Comparison of ENCODE assay signal across 1 cellular context in the genomic region with DNA sequence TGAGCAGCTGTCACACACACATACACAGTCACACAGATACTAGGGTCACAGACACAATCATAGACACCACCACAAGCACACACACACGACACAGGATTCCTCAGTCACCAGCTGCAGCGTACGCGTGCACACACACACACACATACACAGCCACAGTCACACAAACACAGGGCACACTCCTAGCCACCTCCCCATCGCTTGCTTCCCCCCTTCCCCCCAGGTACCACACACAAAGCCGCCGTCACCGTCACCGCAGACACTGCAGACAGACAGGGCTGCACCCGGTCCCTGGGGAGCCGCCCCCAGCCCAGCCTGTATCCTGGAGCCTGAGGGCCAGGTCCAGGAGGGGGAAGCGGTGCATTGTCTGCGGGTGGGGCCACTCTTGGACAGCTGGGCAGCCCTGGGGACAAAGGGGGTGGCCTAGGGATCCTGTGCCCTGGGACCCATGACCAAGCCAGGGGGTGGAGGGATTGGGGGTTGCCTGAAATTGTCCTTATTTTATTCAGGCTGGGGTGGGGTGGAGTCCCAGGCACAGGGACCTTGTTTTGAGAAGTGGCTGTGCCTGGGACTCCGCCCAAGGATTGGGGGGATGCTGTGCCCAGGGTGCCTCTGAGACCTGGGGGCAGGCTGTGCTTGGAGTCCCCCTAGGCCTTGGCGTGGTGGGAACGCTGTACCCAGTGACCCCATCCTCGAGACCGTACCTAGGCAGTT.
TF ChIP-seq lines count a peak whose summit lies in the region.

No MANE protein-coding gene starts in this region.

TF ChIP-seq in K562, 482 proteins besides CTCF, POLR2A, EP300 and RAD21 (continued from another document and continues in another):
- TF ChIP-seq, protein P1, sequence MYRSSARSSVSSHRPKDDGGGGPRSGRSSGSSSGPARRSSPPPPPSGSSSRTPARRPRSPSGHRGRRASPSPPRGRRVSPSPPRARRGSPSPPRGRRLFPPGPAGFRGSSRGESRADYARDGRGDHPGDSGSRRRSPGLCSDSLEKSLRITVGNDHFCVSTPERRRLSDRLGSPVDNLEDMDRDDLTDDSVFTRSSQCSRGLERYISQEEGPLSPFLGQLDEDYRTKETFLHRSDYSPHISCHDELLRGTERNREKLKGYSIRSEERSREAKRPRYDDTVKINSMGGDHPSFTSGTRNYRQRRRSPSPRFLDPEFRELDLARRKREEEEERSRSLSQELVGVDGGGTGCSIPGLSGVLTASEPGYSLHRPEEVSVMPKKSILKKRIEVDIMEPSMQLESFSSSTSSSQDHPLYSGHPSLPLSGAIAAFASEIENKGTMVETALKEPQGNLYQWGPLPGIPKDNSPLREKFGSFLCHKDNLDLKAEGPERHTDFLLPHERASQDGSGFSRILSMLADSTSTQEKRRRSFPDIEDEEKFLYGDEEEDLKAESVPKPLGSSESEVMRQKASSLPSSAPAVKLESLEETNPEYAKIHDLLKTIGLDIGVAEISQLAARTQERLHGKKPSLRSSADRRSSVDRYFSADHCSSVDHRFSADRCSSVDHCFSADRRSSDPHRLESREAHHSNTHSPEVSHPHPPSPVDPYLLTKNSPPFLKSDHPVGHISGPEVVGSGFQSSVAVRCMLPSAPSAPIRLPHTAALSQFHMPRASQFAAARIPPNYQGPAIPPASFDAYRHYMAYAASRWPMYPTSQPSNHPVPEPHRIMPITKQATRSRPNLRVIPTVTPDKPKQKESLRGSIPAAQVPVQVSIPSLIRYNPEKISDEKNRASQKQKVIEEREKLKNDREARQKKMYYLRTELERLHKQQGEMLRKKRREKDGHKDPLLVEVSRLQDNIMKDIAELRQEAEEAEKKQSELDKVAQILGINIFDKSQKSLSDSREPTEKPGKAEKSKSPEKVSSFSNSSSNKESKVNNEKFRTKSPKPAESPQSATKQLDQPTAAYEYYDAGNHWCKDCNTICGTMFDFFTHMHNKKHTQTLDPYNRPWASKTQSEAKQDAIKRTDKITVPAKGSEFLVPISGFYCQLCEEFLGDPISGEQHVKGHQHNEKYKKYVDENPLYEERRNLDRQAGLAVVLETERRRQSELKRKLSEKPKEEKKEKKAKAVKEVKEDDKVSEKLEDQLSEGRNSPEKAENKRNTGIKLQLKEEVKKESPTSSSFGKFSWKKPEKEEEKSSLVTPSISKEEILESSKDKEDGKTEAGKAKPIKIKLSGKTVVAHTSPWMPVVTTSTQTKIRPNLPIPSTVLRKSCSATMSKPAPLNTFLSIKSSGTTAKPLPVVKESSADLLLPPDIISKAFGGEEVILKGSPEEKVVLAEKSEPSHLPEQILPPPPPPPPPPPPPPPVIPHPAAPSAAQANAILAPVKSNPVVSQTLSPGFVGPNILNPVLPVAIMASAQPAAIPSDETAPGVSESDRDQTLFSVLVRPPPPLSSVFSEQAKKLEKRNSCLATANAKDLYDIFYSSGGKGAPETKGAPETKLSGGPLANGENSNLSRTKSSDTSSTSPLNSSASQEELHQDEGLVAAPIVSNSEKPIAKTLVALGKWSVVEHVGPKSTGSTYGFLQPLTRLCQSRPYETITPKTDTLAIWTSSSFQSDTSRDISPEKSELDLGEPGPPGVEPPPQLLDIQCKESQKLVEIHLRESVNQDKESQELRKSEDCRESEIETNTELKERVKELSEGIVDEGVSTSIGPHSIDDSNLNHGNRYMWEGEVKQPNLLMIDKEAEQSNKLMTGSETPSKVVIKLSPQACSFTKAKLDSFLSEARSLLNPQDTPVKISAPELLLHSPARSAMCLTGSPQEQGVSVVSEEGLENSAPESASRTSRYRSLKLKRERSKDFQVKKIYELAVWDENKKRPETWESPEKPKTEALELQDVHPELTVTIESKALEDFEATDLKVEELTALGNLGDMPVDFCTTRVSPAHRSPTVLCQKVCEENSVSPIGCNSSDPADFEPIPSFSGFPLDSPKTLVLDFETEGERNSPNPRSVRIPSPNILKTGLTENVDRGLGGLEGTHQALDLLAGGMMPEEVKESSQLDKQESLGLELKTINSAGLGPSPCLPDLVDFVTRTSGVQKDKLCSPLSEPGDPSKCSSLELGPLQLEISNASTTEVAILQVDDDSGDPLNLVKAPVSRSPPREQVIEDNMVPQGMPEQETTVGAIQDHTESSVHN (IDR thresholded peaks at IDR 0.05; ENCODE audit: borderline replicate concordance in 1 of 2, low read depth in 1 of 2), result no peak
- no peak for TF ChIP-seq ETV6 (IDR thresholded peaks at IDR 0.05; ENCODE audit: borderline replicate concordance in 1 of 2, low read depth in 2 of 2, low read length in 1 of 2)
- no peak for TF ChIP-seq ETV6 (CRISPR knock-in tag; IDR thresholded peaks at IDR 0.05; ENCODE audit: borderline replicate concordance)
- no peak for TF ChIP-seq CBX2 (IDR thresholded peaks at IDR 0.05; ENCODE audit: insufficient read depth, low read length, poor library complexity, severe bottlenecking)
- TF ChIP-seq SRSF7 (optimal IDR thresholded peaks at IDR 0.05; ENCODE audit: low read depth, low read length), result no peak
- peak; percentile 68; the same call in 1 of the 2 replicates for TF ChIP-seq ELF4 (CRISPR knock-in tag; IDR thresholded peaks at IDR 0.05)
- no peak for TF ChIP-seq RFX5 (IDR thresholded peaks at IDR 0.05; ENCODE audit: low read depth, low read length)
- TF ChIP-seq, protein P2, sequence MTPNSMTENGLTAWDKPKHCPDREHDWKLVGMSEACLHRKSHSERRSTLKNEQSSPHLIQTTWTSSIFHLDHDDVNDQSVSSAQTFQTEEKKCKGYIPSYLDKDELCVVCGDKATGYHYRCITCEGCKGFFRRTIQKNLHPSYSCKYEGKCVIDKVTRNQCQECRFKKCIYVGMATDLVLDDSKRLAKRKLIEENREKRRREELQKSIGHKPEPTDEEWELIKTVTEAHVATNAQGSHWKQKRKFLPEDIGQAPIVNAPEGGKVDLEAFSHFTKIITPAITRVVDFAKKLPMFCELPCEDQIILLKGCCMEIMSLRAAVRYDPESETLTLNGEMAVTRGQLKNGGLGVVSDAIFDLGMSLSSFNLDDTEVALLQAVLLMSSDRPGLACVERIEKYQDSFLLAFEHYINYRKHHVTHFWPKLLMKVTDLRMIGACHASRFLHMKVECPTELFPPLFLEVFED (CRISPR knock-in tag; conservative IDR thresholded peaks at IDR 0.05), result 0 out of 2 replicates have a peak, but pooled peaks have one; percentile 20
- TF ChIP-seq MTF1 (CRISPR knock-in tag; IDR thresholded peaks at IDR 0.05; ENCODE audit: borderline replicate concordance), result no peak
- TF ChIP-seq ZC3H4 (CRISPR knock-in tag; IDR thresholded peaks at IDR 0.05; ENCODE audit: borderline replicate concordance), result no peak; the same call in 1 of the 2 replicates
- TF ChIP-seq, protein P3, sequence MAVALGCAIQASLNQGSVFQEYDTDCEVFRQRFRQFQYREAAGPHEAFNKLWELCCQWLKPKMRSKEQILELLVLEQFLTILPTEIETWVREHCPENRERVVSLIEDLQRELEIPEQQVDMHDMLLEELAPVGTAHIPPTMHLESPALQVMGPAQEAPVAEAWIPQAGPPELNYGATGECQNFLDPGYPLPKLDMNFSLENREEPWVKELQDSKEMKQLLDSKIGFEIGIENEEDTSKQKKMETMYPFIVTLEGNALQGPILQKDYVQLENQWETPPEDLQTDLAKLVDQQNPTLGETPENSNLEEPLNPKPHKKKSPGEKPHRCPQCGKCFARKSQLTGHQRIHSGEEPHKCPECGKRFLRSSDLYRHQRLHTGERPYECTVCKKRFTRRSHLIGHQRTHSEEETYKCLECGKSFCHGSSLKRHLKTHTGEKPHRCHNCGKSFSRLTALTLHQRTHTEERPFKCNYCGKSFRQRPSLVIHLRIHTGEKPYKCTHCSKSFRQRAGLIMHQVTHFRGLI (CRISPR knock-in tag; IDR thresholded peaks at IDR 0.05), result no peak
- TF ChIP-seq FOS (IDR thresholded peaks at IDR 0.05; ENCODE audit: extremely low read depth, insufficient read length), result no peak
- no peak for TF ChIP-seq ZNF57 (CRISPR knock-in tag; IDR thresholded peaks at IDR 0.05)
- no peak; the same call in 1 of the 2 replicates for TF ChIP-seq CREM (IDR thresholded peaks at IDR 0.05; ENCODE audit: low read depth)
- TF ChIP-seq RBFOX2 (IDR thresholded peaks at IDR 0.05; ENCODE audit: low read depth, low read length), result no peak
- TF ChIP-seq SIN3A (IDR thresholded peaks at IDR 0.05; ENCODE audit: borderline replicate concordance in 2 of 2, control insufficient read depth in 1 of 2, low read depth in 2 of 2, low read length in 2 of 2), result 0 out of 4 replicates have a peak, but pooled peaks of 1 of the 2 experiments have one; percentile 23
- no peak for TF ChIP-seq ZNF146 (CRISPR knock-in tag; IDR thresholded peaks at IDR 0.05; ENCODE audit: unreplicated experiment)
- no peak for TF ChIP-seq TBL1XR1 (IDR thresholded peaks at IDR 0.05; ENCODE audit: low read length in 2 of 2)
- TF ChIP-seq ZBED1 (IDR thresholded peaks at IDR 0.05), result no peak
- TF ChIP-seq, protein P4, sequence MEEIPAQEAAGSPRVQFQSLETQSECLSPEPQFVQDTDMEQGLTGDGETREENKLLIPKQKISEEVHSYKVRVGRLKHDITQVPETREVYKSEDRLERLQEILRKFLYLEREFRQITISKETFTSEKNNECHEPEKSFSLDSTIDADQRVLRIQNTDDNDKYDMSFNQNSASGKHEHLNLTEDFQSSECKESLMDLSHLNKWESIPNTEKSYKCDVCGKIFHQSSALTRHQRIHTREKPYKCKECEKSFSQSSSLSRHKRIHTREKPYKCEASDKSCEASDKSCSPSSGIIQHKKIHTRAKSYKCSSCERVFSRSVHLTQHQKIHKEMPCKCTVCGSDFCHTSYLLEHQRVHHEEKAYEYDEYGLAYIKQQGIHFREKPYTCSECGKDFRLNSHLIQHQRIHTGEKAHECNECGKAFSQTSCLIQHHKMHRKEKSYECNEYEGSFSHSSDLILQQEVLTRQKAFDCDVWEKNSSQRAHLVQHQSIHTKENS (CRISPR knock-in tag; IDR thresholded peaks at IDR 0.05), result no peak
- TF ChIP-seq SAFB2 (IDR thresholded peaks at IDR 0.05; ENCODE audit: borderline replicate concordance, low read depth, low read length, severe bottlenecking), result no peak
- peak; percentile 47 for TF ChIP-seq BCOR (IDR thresholded peaks at IDR 0.05)
- no peak for TF ChIP-seq GTF2E2 (tag; IDR thresholded peaks at IDR 0.05)
- TF ChIP-seq, protein P5, sequence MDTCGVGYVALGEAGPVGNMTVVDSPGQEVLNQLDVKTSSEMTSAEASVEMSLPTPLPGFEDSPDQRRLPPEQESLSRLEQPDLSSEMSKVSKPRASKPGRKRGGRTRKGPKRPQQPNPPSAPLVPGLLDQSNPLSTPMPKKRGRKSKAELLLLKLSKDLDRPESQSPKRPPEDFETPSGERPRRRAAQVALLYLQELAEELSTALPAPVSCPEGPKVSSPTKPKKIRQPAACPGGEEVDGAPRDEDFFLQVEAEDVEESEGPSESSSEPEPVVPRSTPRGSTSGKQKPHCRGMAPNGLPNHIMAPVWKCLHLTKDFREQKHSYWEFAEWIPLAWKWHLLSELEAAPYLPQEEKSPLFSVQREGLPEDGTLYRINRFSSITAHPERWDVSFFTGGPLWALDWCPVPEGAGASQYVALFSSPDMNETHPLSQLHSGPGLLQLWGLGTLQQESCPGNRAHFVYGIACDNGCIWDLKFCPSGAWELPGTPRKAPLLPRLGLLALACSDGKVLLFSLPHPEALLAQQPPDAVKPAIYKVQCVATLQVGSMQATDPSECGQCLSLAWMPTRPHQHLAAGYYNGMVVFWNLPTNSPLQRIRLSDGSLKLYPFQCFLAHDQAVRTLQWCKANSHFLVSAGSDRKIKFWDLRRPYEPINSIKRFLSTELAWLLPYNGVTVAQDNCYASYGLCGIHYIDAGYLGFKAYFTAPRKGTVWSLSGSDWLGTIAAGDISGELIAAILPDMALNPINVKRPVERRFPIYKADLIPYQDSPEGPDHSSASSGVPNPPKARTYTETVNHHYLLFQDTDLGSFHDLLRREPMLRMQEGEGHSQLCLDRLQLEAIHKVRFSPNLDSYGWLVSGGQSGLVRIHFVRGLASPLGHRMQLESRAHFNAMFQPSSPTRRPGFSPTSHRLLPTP (IDR thresholded peaks at IDR 0.05; ENCODE audit: borderline replicate concordance, extremely low read depth, insufficient read length), result no peak
